ENCODE assay signal across 8 cellular contexts in the genomic region with DNA sequence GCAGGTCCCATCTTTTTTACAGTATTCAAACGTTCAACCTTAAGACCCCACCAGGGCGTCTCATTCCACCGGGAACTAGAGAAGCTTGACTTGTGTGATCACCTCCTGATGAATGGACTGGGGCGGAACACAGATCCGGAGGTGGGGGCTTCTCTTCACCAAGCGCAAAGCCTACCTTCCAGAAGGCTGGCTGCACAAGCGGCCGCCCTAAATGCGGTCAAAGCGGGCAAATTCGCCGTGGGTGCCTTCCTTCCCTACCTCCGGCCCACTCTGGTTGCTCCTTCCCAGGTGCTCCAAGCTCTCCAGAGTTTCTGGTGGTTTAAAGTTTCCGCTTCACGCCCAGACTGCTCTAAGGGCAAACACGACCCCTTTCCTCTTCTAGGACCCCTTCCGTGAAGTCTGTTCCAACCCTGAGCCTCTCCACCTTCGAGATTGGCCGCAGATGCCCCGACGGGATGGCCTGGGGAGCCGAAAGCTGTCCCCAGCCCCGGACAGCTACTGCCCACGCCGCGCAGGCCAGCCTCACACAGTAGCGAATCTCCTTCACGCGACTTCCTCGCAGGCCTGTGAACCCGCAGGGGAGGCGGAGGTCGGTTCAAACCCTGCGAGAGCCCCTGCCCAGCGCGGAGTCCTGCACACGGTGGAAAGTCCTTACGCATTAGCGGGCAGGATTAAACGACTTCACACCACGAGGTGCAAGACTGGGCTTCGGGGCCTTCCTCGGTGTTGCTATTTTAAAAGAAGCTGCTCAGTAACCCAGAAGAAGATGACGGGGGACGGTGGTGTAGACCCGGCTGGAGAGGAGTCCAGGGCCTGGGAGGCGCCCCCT. TPM values are rescaled to one million over a fixed set of nuclear protein-coding genes. Genes with fewer than 3 reads are reported as not detected.
A peak's percentile ranks its signal among the peaks of the same experiment; 100 is the strongest.
DNase-seq lines count a peak whose midpoint lies in the region; ATAC-seq and TF ChIP-seq lines count a peak whose summit lies in the region.

No MANE protein-coding gene starts in this region.

- peaks cover 46% of the 10 kb centered on the region for H3K27me3 Mint-ChIP-seq in activated naive CD8-positive, alpha-beta T cell treated with anti-CD3 and anti-CD28 coated beads, Interleukin-2, amount 50 U/mL, for 24 hours

- 26 to 39% (median 31%) methylated on average over 40 to 47 of the region's 47 CpGs for WGBS in spleen, 5 donors

- no peaks in the 10 kb centered on the region for H3K27me3 ChIP-seq in HUES6 (ENCODE audit: control insufficient read depth, insufficient read depth, low read length)
- H3K27me3 ChIP-seq in iPS-20b (ENCODE audit: insufficient read depth, low read length), result peaks cover 20% of the 10 kb centered on the region
- peaks cover 0 to 67% (median 30%) of the 10 kb centered on the region in 7 donors for H3K27me3 ChIP-seq in spleen (replicated peaks in 1 of 7)

- peak; percentile 10 for DNase-seq in activated naive CD8-positive, alpha-beta T cell treated with anti-CD3 and anti-CD28 coated beads, Interleukin-2, amount 50 U/mL, for 24 hours
- DNase-seq in spleen, result peak; percentile 79
- DNase-seq in NCI-H2029 treated with DMSO at 0.1 percent for 48 hours (lab: John Stamatoyannopoulos, UW), result no peak
- no peak for DNase-seq in NCI-H1694 treated with DMSO at 0.1 percent for 48 hours (lab: John Stamatoyannopoulos, UW)
- DNase-seq in G401 (ENCODE audit: low spot score), result no peak

- H3K27ac Mint-ChIP-seq in activated naive CD8-positive, alpha-beta T cell treated with anti-CD3 and anti-CD28 coated beads, Interleukin-2, amount 50 U/mL, for 24 hours, result no peak overlapping the region

- peak; percentile 3 for ATAC-seq in activated naive CD8-positive, alpha-beta T cell treated with anti-CD3 and anti-CD28 coated beads, Interleukin-2, amount 50 U/mL, for 24 hours
- ATAC-seq in HG03175 (IDR thresholded peaks at IDR 0.05; ENCODE audit: unreplicated experiment), result no peak

- H3K4me3 ChIP-seq in HUES6 (ENCODE audit: low read depth, low read length) (peak overlapping the region; percentile 88), iPS-20b (ENCODE audit: low read length) (peak overlapping the region; percentile 80), spleen (peak overlapping the region; percentile 59 to 91 (median 72))

- H3K36me3 Mint-ChIP-seq in activated naive CD8-positive, alpha-beta T cell treated with anti-CD3 and anti-CD28 coated beads, Interleukin-2, amount 50 U/mL, for 24 hours (ENCODE audit: low read depth), result no peaks in the 10 kb centered on the region

- H3K4me3 Mint-ChIP-seq in activated naive CD8-positive, alpha-beta T cell treated with anti-CD3 and anti-CD28 coated beads, Interleukin-2, amount 50 U/mL, for 24 hours, result peak overlapping the region; percentile 14

- H3K4me1 ChIP-seq in HUES6 (ENCODE audit: control insufficient read depth, insufficient read depth, low read length) (peaks cover 31% of the 10 kb centered on the region), iPS-20b (ENCODE audit: insufficient read depth, low read length) (peaks cover 18% of the 10 kb centered on the region; the same call in 1 of the 2 replicates), spleen (peaks cover 9 to 51% (median 19%) of the 10 kb centered on the region in 6 donors)

- in situ Hi-C loops in G401 (cut with HindIII; ENCODE audit: low sequenced_read_pairs), result no loop called here

- intact Hi-C loops in spleen (cut with DNase I; ENCODE audit: low total_unique reads), result no loop called here

- H3K9ac ChIP-seq in HUES6 (ENCODE audit: low read length) (peak overlapping the region; percentile 88), iPS-20b (ENCODE audit: low read depth, low read length) (peak overlapping the region; percentile 86)

- TF ChIP-seq CTCF in spleen (IDR thresholded peaks at IDR 0.05 in 8 of 11, conservative IDR thresholded peaks at IDR 0.05 in 3 of 11), result no peak

- peaks cover 4% of the 10 kb centered on the region for H3K4me1 Mint-ChIP-seq in activated naive CD8-positive, alpha-beta T cell treated with anti-CD3 and anti-CD28 coated beads, Interleukin-2, amount 50 U/mL, for 24 hours

- H3K9me3 Mint-ChIP-seq in activated naive CD8-positive, alpha-beta T cell treated with anti-CD3 and anti-CD28 coated beads, Interleukin-2, amount 50 U/mL, for 24 hours, result no peaks in the 10 kb centered on the region

- TF ChIP-seq POLR2A in spleen (IDR thresholded peaks at IDR 0.05), result no peak

- H3K9me3 ChIP-seq in HUES6 (ENCODE audit: control insufficient read depth, insufficient read depth, low read depth, low read length) (no peaks in the 10 kb centered on the region), iPS-20b (ENCODE audit: insufficient read depth, low read depth, low read length) (no peaks in the 10 kb centered on the region), spleen (no peaks in the 10 kb centered on the region)

- H3K27ac ChIP-seq in HUES6 (ENCODE audit: low read depth, low read length) (peak overlapping the region; percentile 97), iPS-20b (ENCODE audit: low read length) (peak overlapping the region; percentile 49), spleen (peak overlapping the region; percentile 88 to 95 (median 92))

- H3K36me3 ChIP-seq in HUES6 (ENCODE audit: control insufficient read depth, insufficient read depth, low read length) (no peaks in the 10 kb centered on the region), iPS-20b (ENCODE audit: insufficient read depth, low read depth, low read length) (no peaks in the 10 kb centered on the region), spleen (no peaks in the 10 kb centered on the region)

RNA-seq across cellular contexts. Expression of a gene that starts 1.6 kb away (rescaled TPM):
- total RNA-seq in spleen, result 10 to 100 TPM; 17.7 to 32.0 (median 23.2) TPM
- 1 to 10 TPM; 1.4 to 2.7 (median 1.7) TPM for polyA plus RNA-seq in spleen
- total RNA-seq in G401 (2014; rRNA removed; shearing (Covaris generic)), result 11.9 and 15.9 TPM in 2 replicates

Comparison
In these comparisons a context has a peak if more than half of its experiments do, and no peak if none do; other contexts are left out.
1. DNase-seq: peak in activated naive CD8-positive, alpha-beta T cell treated with anti-CD3 and anti-CD28 coated beads, Interleukin-2, amount 50 U/mL, for 24 hours (single experiment) and spleen (single experiment); none in NCI-H2029 treated with DMSO at 0.1 percent for 48 hours (single experiment), NCI-H1694 treated with DMSO at 0.1 percent for 48 hours (single experiment) and G401 (single experiment).
2. Peak in every context shown above with its lines, with median percentiles within 50 percentile points of each other: H3K27ac ChIP-seq and H3K4me3 ChIP-seq.